Comparison of ENCODE assay signal across 27 cellular contexts in genomic region chr4:173478136-173478860, GRCh38. TPM values are rescaled to one million over a fixed set of nuclear protein-coding genes. Genes with fewer than 3 reads are reported as not detected.
DNase-seq lines count a peak whose midpoint lies in the region; ATAC-seq, FAIRE-seq and TF ChIP-seq lines count a peak whose summit lies in the region.
"Had no signal": no experiment of that assay in that cellular context is flagged by ENCODE, and none has a peak within 500 bp of the region (broad histone marks: within the 10 kb centered on the region; RNA-seq: fewer than 3 reads in every experiment).

No MANE protein-coding gene starts in this region.

- intact Hi-C loops in uterus (cut with DNase I; ENCODE audit: low total_unique reads): no loop called here
- intact Hi-C loops in PC-3 (cut with micrococcal nuclease): no loop called here

- no peak overlapping the region for H3K4me2 ChIP-seq in PC-3 (ENCODE audit: low read length)
- H3K4me2 ChIP-seq: BLaER1 had no signal

- no peak for TF ChIP-seq POLR2A in uterus (IDR thresholded peaks at IDR 0.05)

- H3K27ac ChIP-seq in uterus: peak overlapping the region; percentile 46 to 70
- H3K27ac ChIP-seq in PC-3 (ENCODE audit: low read length): no peak overlapping the region
- H3K27ac ChIP-seq: BLaER1 had no signal

- FAIRE-seq in endometrium (lab: Jason Lieb, UNC): peak; percentile 93
- FAIRE-seq: GM19239, K562, kidney had no signal

- no peaks in the 10 kb centered on the region for H4K20me1 ChIP-seq in PC-3 (ENCODE audit: low read length)
- H4K20me1 ChIP-seq: BLaER1 had no signal

- H3K27me3 ChIP-seq in uterus (no peaks in the 10 kb centered on the region), PC-3 (ENCODE audit: low read length) (no peaks in the 10 kb centered on the region)
- H3K27me3 ChIP-seq: BLaER1, esophagus squamous epithelium, stomach had no signal

- no peak for ATAC-seq in PC-3
- no peak for ATAC-seq in HG02938 (IDR thresholded peaks at IDR 0.05; ENCODE audit: unreplicated experiment)
- ATAC-seq: activated CD8-positive, alpha-beta T cell treated with anti-CD3 and anti-CD28 coated beads for 36 hours; K562; WTC11 had no signal

- H3K36me3 ChIP-seq in uterus: no peaks in the 10 kb centered on the region
- H3K36me3 ChIP-seq in PC-3 (ENCODE audit: low read depth, low read length): no peaks in the 10 kb centered on the region
- H3K36me3 ChIP-seq: BLaER1, esophagus squamous epithelium, HAP-1, stomach had no signal

- H3K4me3 ChIP-seq in uterus: no peak overlapping the region
- H3K4me3 ChIP-seq in PC-3 (ENCODE audit: low read length): no peak overlapping the region
- H3K4me3 ChIP-seq: BLaER1, esophagus squamous epithelium, HAP-1, K562, stomach had no signal

- DNase-seq in M059J (ENCODE audit: low read depth) (peak; percentile 13), myocyte (ENCODE audit: low read depth) (peak; percentile 34), uterus (no peak), PC-3 (no peak)
- DNase-seq in stimulated activated CD4-positive, alpha-beta T cell treated with anti-CD3 and anti-CD28 coated beads, Interleukin-12 subunit alpha, Interleukin-12 subunit beta, amount 100 ng/mL, for 4 hours: no peak
- DNase-seq: activated CD8-positive, alpha-beta T cell treated with anti-CD3 and anti-CD28 coated beads for 36 hours; activated naive CD4-positive, alpha-beta T cell treated with anti-CD3 and anti-CD28 coated beads, Interleukin-2, amount 50 U/mL, for 16 hours; activated T-cell treated with anti-CD3 and anti-CD28 coated beads, Interleukin-2, amount 50 U/mL, for 48 hours; esophagus squamous epithelium; hypothalamus; kidney; mesendoderm; NCI-H2081; NCI-H510A; SIG-M5; stimulated activated CD4-positive, alpha-beta T cell treated with anti-CD3 and anti-CD28 coated beads, Interleukin-2, amount 100 ng/mL, for 24 hours; stomach; T-helper 2 cell had no signal

- TF ChIP-seq CTCF in uterus (IDR thresholded peaks at IDR 0.05) (no peak), PC-3 (conservative IDR thresholded peaks at IDR 0.05; ENCODE audit: low read depth, low read length) (no peak)

- no peaks in the 10 kb centered on the region for H3K79me2 ChIP-seq in PC-3 (ENCODE audit: low read length)

- POLR2A ChIA-PET in PC-3 (lab: Charles Lee; ENCODE audit: unreplicated experiment): no interaction called here

- no peaks in the 10 kb centered on the region for H3K9me2 ChIP-seq in PC-3 (replicated peaks; ENCODE audit: low read length)

- no peaks in the 10 kb centered on the region for H3F3A ChIP-seq in PC-3 (ENCODE audit: low read length, unreplicated experiment)

- no peaks in the 10 kb centered on the region for H3K4me1 ChIP-seq in uterus
- peaks cover 5% of the 10 kb centered on the region; the same call in 1 of the 2 replicates for H3K4me1 ChIP-seq in PC-3 (ENCODE audit: insufficient read depth, low read length)
- H3K4me1 ChIP-seq: BLaER1, esophagus squamous epithelium, HAP-1 had no signal

- H3K9me3 ChIP-seq in uterus (no peaks in the 10 kb centered on the region), PC-3 (ENCODE audit: low read length) (no peaks in the 10 kb centered on the region)
- H3K9me3 ChIP-seq: BLaER1, esophagus squamous epithelium, HAP-1, stomach had no signal

- no peak overlapping the region for H2AFZ ChIP-seq in PC-3 (ENCODE audit: low read length)

- H3K9ac ChIP-seq in PC-3 (ENCODE audit: low read length): no peak overlapping the region
- H3K9ac ChIP-seq: BLaER1 had no signal

- CTCF ChIA-PET in PC-3 (lab: Charles Lee): no interaction called here

- no TSS peak for BruUV-seq in PC-3 (replicated peaks; lab: Mats Ljungman, UMichigan)

RNA-seq across cellular contexts. Expression of gene HAND2, which starts 51.7 kb away (rescaled TPM):
- not detected in 2 replicates for total RNA-seq in M059J (2014; rRNA removed; shearing (Covaris generic))
- total RNA-seq in myocyte (0.11 TPM in 1 of 2 replicates, not detected in the other), uterus (10 to 100 TPM; 20.3 to 77.6 (median 23.7) TPM), PC-3 (2014; rRNA removed) (not detected in 2 replicates)
- polyA plus RNA-seq in myocyte (2012): not detected
- total RNA-seq: activated CD8-positive, alpha-beta T cell treated with anti-CD3 and anti-CD28 coated beads for 36 hours; neural crest cell; renal cortical epithelial cell had no signal

Comparison
In these comparisons a context has a peak if more than half of its experiments do, and no peak if none do; other contexts are left out.
1. DNase-seq: peak in M059J (single experiment) and myocyte (single experiment); none in uterus (0 of 2), stimulated activated CD4-positive, alpha-beta T cell treated with anti-CD3 and anti-CD28 coated beads, Interleukin-12 subunit alpha, Interleukin-12 subunit beta, amount 100 ng/mL, for 4 hours (single experiment) and PC-3 (single experiment).
2. RNA of gene HAND2, which starts 51.7 kb away (total RNA-seq): 20.3 to 77.6 TPM in uterus; 0.11 TPM in myocyte, not detected in M059J and not detected in PC-3; every median in the first group is over 10 times any median in the second.